In genomic region chr19:47146920-47147319, GRCh38 we compare ENCODE assay signal across 19 cellular contexts. TPM values are rescaled to one million over a fixed set of nuclear protein-coding genes. Genes with fewer than 3 reads are reported as not detected.
DNase-seq lines count a peak whose midpoint lies in the region; ATAC-seq and TF ChIP-seq lines count a peak whose summit lies in the region.
"Had no signal": no experiment of that assay in that cellular context is flagged by ENCODE, and none has a peak within 500 bp of the region (broad histone marks: within the 10 kb centered on the region; RNA-seq: fewer than 3 reads in every experiment).

No MANE protein-coding gene starts in this region.

- no peak overlapping the region for H3K4me3 Mint-ChIP-seq in CD4-positive, alpha-beta T cell
- no peak overlapping the region for H3K4me3 Mint-ChIP-seq in Caco-2 (ENCODE audit: unreplicated experiment)
- H3K4me3 Mint-ChIP-seq in activated T-helper 1 cell treated with anti-CD3 and anti-CD28 coated beads, Interleukin-12 subunit alpha, Interleukin-12 subunit beta, Interleukin-2, Interleukin-4 antibody, amounts not matched to agents 30 ng/mL and 10 ng/mL and 1 ng/mL, durations not matched to agents 14 hours and 24 hours and 36 hours, result no peak overlapping the region
- H3K4me3 Mint-ChIP-seq in naive thymus-derived CD4-positive, alpha-beta T cell, result peak overlapping the region; percentile 12 to 82 (median 63)

- no peaks in the 10 kb centered on the region for H3K27me3 ChIP-seq in CD4-positive, alpha-beta T cell (ENCODE audit: control insufficient read depth, insufficient read depth, low read length)
- no peaks in the 10 kb centered on the region for H3K27me3 ChIP-seq in Caco-2 (replicated peaks; ENCODE audit: control insufficient read depth, insufficient read depth, low read length)
- H3K27me3 ChIP-seq in naive thymus-derived CD4-positive, alpha-beta T cell (ENCODE audit: control insufficient read depth in 2 of 2, insufficient read depth in 2 of 2, low read length in 2 of 2), result no peaks in the 10 kb centered on the region
- H3K27me3 ChIP-seq in A673 (replicated peaks; ENCODE audit: insufficient read depth, low read depth, low read length, poor library complexity), result no peaks in the 10 kb centered on the region
- H3K27me3 ChIP-seq: right atrium auricular region, testis had no signal

- POLR2A ChIA-PET in CD4-positive, alpha-beta T cell (lab: Charles Lee), result interaction anchor here (0.6 to 2.3 kb wide), 6 partner anchors 11 to 128 kb away, joined by 4 to 35 read pairs (median 17); partner anchors contain the start of genes INAFM1, SAE1 and ZC3H4
- POLR2A ChIA-PET in Caco-2 (lab: Charles Lee), result no interaction called here
- POLR2A ChIA-PET in naive thymus-derived CD4-positive, alpha-beta T cell (lab: Charles Lee), result interaction anchor here (0.9 to 3.6 kb wide), 8 partner anchors 11 to 99 kb away, joined by 3 to 23 read pairs (median 14); partner anchors contain the start of genes SAE1 and ZC3H4
- POLR2A ChIA-PET in A673 (lab: Charles Lee; ENCODE audit: low non-redundant PET), result no interaction called here

- intact Hi-C loops in CD4-positive, alpha-beta T cell (cut with DNase I, micrococcal nuclease), result loop anchor here (1.0 to 5.0 kb wide), 4 partner anchors 16 to 245 kb away; partner anchors contain the start of gene SAE1 (in 1 of the 2)
- intact Hi-C loops in Caco-2 (cut with micrococcal nuclease; ENCODE audit: unreplicated experiment), result no loop called here
- intact Hi-C loops in activated T-helper 1 cell treated with anti-CD3 and anti-CD28 coated beads, Interleukin-12 subunit alpha, Interleukin-12 subunit beta, Interleukin-2, Interleukin-4 antibody, amounts not matched to agents 30 ng/mL and 10 ng/mL and 1 ng/mL, durations not matched to agents 14 hours and 24 hours and 36 hours (cut with micrococcal nuclease), result loop anchor here (2.0 kb wide), 1 partner anchor 16 kb away; the partner anchor contains the start of gene SAE1
- intact Hi-C loops in naive thymus-derived CD4-positive, alpha-beta T cell (cut with micrococcal nuclease), result loop anchor here (1.0 to 2.0 kb wide), 2 partner anchors 16 to 17 kb away; partner anchors contain the start of gene SAE1 (in 2 of the 2)
- intact Hi-C loops in A673 (cut with micrococcal nuclease; ENCODE audit: unreplicated experiment), result no loop called here

- H3K36me3 ChIP-seq in Caco-2 (ENCODE audit: control insufficient read depth, insufficient read depth, low read length) (peaks cover 6% of the 10 kb centered on the region), A673 (ENCODE audit: insufficient read depth, low read length, poor library complexity, severe bottlenecking) (peaks cover 78% of the 10 kb centered on the region)
- peaks cover 8 to 30% (median 11%) of the 10 kb centered on the region in 3 experiments for H3K36me3 ChIP-seq in naive thymus-derived CD4-positive, alpha-beta T cell (ENCODE audit: control insufficient read depth in 2 of 3, insufficient read depth in 3 of 3, low read length in 3 of 3)

- H3K4me1 ChIP-seq in Caco-2 (peaks cover 9% of the 10 kb centered on the region), A673 (ENCODE audit: insufficient read depth, low read length, poor library complexity, severe bottlenecking) (no peaks in the 10 kb centered on the region)
- peaks cover 21 to 57% of the 10 kb centered on the region in 2 donors for H3K4me1 ChIP-seq in naive thymus-derived CD4-positive, alpha-beta T cell (ENCODE audit: control insufficient read depth in 2 of 2, insufficient read depth in 2 of 2, low read length in 2 of 2)
- H3K4me1 ChIP-seq: right atrium auricular region, testis had no signal

- H3K36me3 Mint-ChIP-seq in CD4-positive, alpha-beta T cell (ENCODE audit: low read depth), result peaks cover 65% of the 10 kb centered on the region
- H3K36me3 Mint-ChIP-seq in Caco-2 (ENCODE audit: insufficient read depth, unreplicated experiment), result peaks cover 100% of the 10 kb centered on the region
- peaks cover 52% of the 10 kb centered on the region for H3K36me3 Mint-ChIP-seq in activated T-helper 1 cell treated with anti-CD3 and anti-CD28 coated beads, Interleukin-12 subunit alpha, Interleukin-12 subunit beta, Interleukin-2, Interleukin-4 antibody, amounts not matched to agents 30 ng/mL and 10 ng/mL and 1 ng/mL, durations not matched to agents 14 hours and 24 hours and 36 hours (ENCODE audit: low read depth)
- H3K36me3 Mint-ChIP-seq in naive thymus-derived CD4-positive, alpha-beta T cell, result peaks cover 3 to 49% (median 39%) of the 10 kb centered on the region in 5 donors

- no peak for ATAC-seq in CD4-positive, alpha-beta T cell (ENCODE audit: poor library complexity)
- ATAC-seq in naive thymus-derived CD4-positive, alpha-beta T cell, result no peak
- ATAC-seq: left ventricle myocardium superior, mucosa of descending colon had no signal

- peak overlapping the region; percentile 77 for H3K27ac Mint-ChIP-seq in CD4-positive, alpha-beta T cell
- peak overlapping the region; percentile 20 for H3K27ac Mint-ChIP-seq in Caco-2 (ENCODE audit: unreplicated experiment)
- H3K27ac Mint-ChIP-seq in activated T-helper 1 cell treated with anti-CD3 and anti-CD28 coated beads, Interleukin-12 subunit alpha, Interleukin-12 subunit beta, Interleukin-2, Interleukin-4 antibody, amounts not matched to agents 30 ng/mL and 10 ng/mL and 1 ng/mL, durations not matched to agents 14 hours and 24 hours and 36 hours, result peak overlapping the region; percentile 80
- peak overlapping the region; percentile 75 to 96 (median 90) for H3K27ac Mint-ChIP-seq in naive thymus-derived CD4-positive, alpha-beta T cell

- H3K9me3 Mint-ChIP-seq in CD4-positive, alpha-beta T cell, result no peaks in the 10 kb centered on the region
- no peaks in the 10 kb centered on the region for H3K9me3 Mint-ChIP-seq in Caco-2 (ENCODE audit: unreplicated experiment)
- H3K9me3 Mint-ChIP-seq in activated T-helper 1 cell treated with anti-CD3 and anti-CD28 coated beads, Interleukin-12 subunit alpha, Interleukin-12 subunit beta, Interleukin-2, Interleukin-4 antibody, amounts not matched to agents 30 ng/mL and 10 ng/mL and 1 ng/mL, durations not matched to agents 14 hours and 24 hours and 36 hours, result no peaks in the 10 kb centered on the region
- H3K9me3 Mint-ChIP-seq in naive thymus-derived CD4-positive, alpha-beta T cell, result peaks cover 0 to 5% (median 0%) of the 10 kb centered on the region in 11 donors

- H3K4me1 Mint-ChIP-seq in CD4-positive, alpha-beta T cell (ENCODE audit: low read depth), result peaks cover 55% of the 10 kb centered on the region
- H3K4me1 Mint-ChIP-seq in Caco-2 (ENCODE audit: low read depth, unreplicated experiment), result peaks cover 16% of the 10 kb centered on the region
- peaks cover 54% of the 10 kb centered on the region for H3K4me1 Mint-ChIP-seq in activated T-helper 1 cell treated with anti-CD3 and anti-CD28 coated beads, Interleukin-12 subunit alpha, Interleukin-12 subunit beta, Interleukin-2, Interleukin-4 antibody, amounts not matched to agents 30 ng/mL and 10 ng/mL and 1 ng/mL, durations not matched to agents 14 hours and 24 hours and 36 hours (ENCODE audit: low read depth)
- H3K4me1 Mint-ChIP-seq in naive thymus-derived CD4-positive, alpha-beta T cell, result peaks cover 30 to 89% (median 66%) of the 10 kb centered on the region in 7 donors

- H3K9me3 ChIP-seq in CD4-positive, alpha-beta T cell (ENCODE audit: control insufficient read depth, low read length), result no peaks in the 10 kb centered on the region
- H3K9me3 ChIP-seq in Caco-2 (no peaks in the 10 kb centered on the region), A673 (ENCODE audit: low read depth, low read length, poor library complexity, severe bottlenecking) (no peaks in the 10 kb centered on the region)
- H3K9me3 ChIP-seq in naive thymus-derived CD4-positive, alpha-beta T cell (ENCODE audit: control insufficient read depth in 2 of 3, low read length in 3 of 3), result no peaks in the 10 kb centered on the region
- H3K9me3 ChIP-seq: mucosa of descending colon, right atrium auricular region, testis had no signal

- no peak for DNase-seq in CD4-positive, alpha-beta T cell
- DNase-seq in Caco-2 (no peak), GOT3 (lab: John Stamatoyannopoulos, UW) (no peak), A673 (ENCODE audit: low spot score) (no peak), NCI-H1048 (lab: John Stamatoyannopoulos, UW) (no peak)
- DNase-seq in activated T-helper 1 cell treated with anti-CD3 and anti-CD28 coated beads, Interleukin-12 subunit alpha, Interleukin-12 subunit beta, Interleukin-2, Interleukin-4 antibody, amounts not matched to agents 30 ng/mL and 10 ng/mL and 1 ng/mL, durations not matched to agents 14 hours and 24 hours and 36 hours (ENCODE audit: low spot score), result no peak
- DNase-seq in naive thymus-derived CD4-positive, alpha-beta T cell, result no peak
- DNase-seq: activated gamma-delta T cell treated with Interleukin-2 at 50 U/mL for 16 hours, Calu3, EL, Kasumi-1, left ventricle myocardium superior, mucosa of descending colon, NCI-H1105 treated with DMSO at 0.1 percent for 48 hours, NCI-H526, nucleus accumbens, testis had no signal

- no peaks in the 10 kb centered on the region for H3K27me3 Mint-ChIP-seq in CD4-positive, alpha-beta T cell
- H3K27me3 Mint-ChIP-seq in Caco-2 (ENCODE audit: insufficient read depth, unreplicated experiment), result no peaks in the 10 kb centered on the region
- H3K27me3 Mint-ChIP-seq in activated T-helper 1 cell treated with anti-CD3 and anti-CD28 coated beads, Interleukin-12 subunit alpha, Interleukin-12 subunit beta, Interleukin-2, Interleukin-4 antibody, amounts not matched to agents 30 ng/mL and 10 ng/mL and 1 ng/mL, durations not matched to agents 14 hours and 24 hours and 36 hours (ENCODE audit: insufficient read depth), result no peaks in the 10 kb centered on the region
- no peaks in the 10 kb centered on the region for H3K27me3 Mint-ChIP-seq in naive thymus-derived CD4-positive, alpha-beta T cell

- CTCF ChIA-PET in CD4-positive, alpha-beta T cell (lab: Charles Lee), result interaction anchor here (0.6 to 6.0 kb wide), 8 partner anchors 10 to 100 kb away, joined by 3 to 67 read pairs (median 6); partner anchors contain the start of gene SAE1
- CTCF ChIA-PET in Caco-2 (lab: Charles Lee), result interaction anchor here (0.6 kb wide), 1 partner anchor 729 kb away, joined by 4 read pairs; no protein-coding TSS in a partner anchor
- CTCF ChIA-PET in naive thymus-derived CD4-positive, alpha-beta T cell (lab: Charles Lee), result interaction anchor here (0.7 to 10.7 kb wide), 8 partner anchors 11 to 527 kb away, joined by 3 to 175 read pairs (median 12); partner anchors contain the start of gene SAE1
- CTCF ChIA-PET in A673 (lab: Charles Lee), result no interaction called here

- TF ChIP-seq CTCF in CD4-positive, alpha-beta T cell (IDR thresholded peaks at IDR 0.05), result no peak
- TF ChIP-seq CTCF in Caco-2 (IDR thresholded peaks at IDR 0.05; ENCODE audit: insufficient read depth in 1 of 2, low read depth in 1 of 2, low read length in 1 of 2, severe bottlenecking in 1 of 2, unreplicated experiment in 1 of 2) (no peak), A673 (conservative IDR thresholded peaks at IDR 0.05; ENCODE audit: low read depth, low read length) (no peak)

- peak overlapping the region; percentile 61 for H3K27ac ChIP-seq in CD4-positive, alpha-beta T cell (ENCODE audit: low read depth, low read length)
- peak overlapping the region; percentile 43 for H3K27ac ChIP-seq in naive thymus-derived CD4-positive, alpha-beta T cell (ENCODE audit: low read depth, low read length)
- H3K27ac ChIP-seq in A673 (ENCODE audit: low read depth, low read length, poor library complexity, severe bottlenecking), result no peak overlapping the region
- H3K27ac ChIP-seq: right atrium auricular region, RWPE1, testis had no signal

- BruUV-seq in Caco-2 (replicated peaks; lab: Mats Ljungman, UMichigan), result no TSS peak
- BruUV-seq in A673 (replicated peaks; lab: Mats Ljungman, UMichigan), result no TSS peak

- H3K4me3 ChIP-seq in Caco-2 (ENCODE audit: low read depth, low read length) (no peak overlapping the region), A673 (ENCODE audit: low read depth, low read length, poor library complexity, severe bottlenecking) (no peak overlapping the region)
- no peak overlapping the region for H3K4me3 ChIP-seq in naive thymus-derived CD4-positive, alpha-beta T cell (ENCODE audit: low read length)
- H3K4me3 ChIP-seq: mucosa of descending colon, right atrium auricular region, testis had no signal

RNA-seq across cellular contexts. Expression of gene SAE1, which starts 16.3 kb away (rescaled TPM):
- total RNA-seq in CD4-positive, alpha-beta T cell, result 10 to 100 TPM; 29.6 to 30.9 TPM
- total RNA-seq in Caco-2 (2022), result 238 and 251 TPM in 2 replicates
- 141 and 142 TPM in 2 replicates for total RNA-seq in activated T-helper 1 cell treated with anti-CD3 and anti-CD28 coated beads, Interleukin-12 subunit alpha, Interleukin-12 subunit beta, Interleukin-2, Interleukin-4 antibody, amounts not matched to agents 30 ng/mL and 10 ng/mL and 1 ng/mL, durations not matched to agents 14 hours and 24 hours and 36 hours
- 100 to 1,000 TPM in 1 of 5 experiments, 10 to 100 TPM in 4; 34.3 to 115 (median 46.4) TPM for total RNA-seq in naive thymus-derived CD4-positive, alpha-beta T cell
- polyA plus RNA-seq in naive thymus-derived CD4-positive, alpha-beta T cell, result 100 to 1,000 TPM; 145 to 181 TPM
- total RNA-seq in A673 (2021), result 302 and 314 TPM in 2 replicates

RNA-seq across cellular contexts. Expression of gene ZC3H4, which starts 33.3 kb away (rescaled TPM):
- total RNA-seq in CD4-positive, alpha-beta T cell, result 10 to 100 TPM; 39.4 to 43.7 TPM
- total RNA-seq in Caco-2 (2022) (70.3 and 77.7 TPM in 2 replicates), A673 (2021) (94.4 and 94.8 TPM in 2 replicates)
- total RNA-seq in activated T-helper 1 cell treated with anti-CD3 and anti-CD28 coated beads, Interleukin-12 subunit alpha, Interleukin-12 subunit beta, Interleukin-2, Interleukin-4 antibody, amounts not matched to agents 30 ng/mL and 10 ng/mL and 1 ng/mL, durations not matched to agents 14 hours and 24 hours and 36 hours, result 111 and 114 TPM in 2 replicates
- 100 to 1,000 TPM in 1 of 5 experiments, 10 to 100 TPM in 4; 53.6 to 123 (median 73.0) TPM for total RNA-seq in naive thymus-derived CD4-positive, alpha-beta T cell
- 1 to 10 TPM; 2.0 to 2.3 TPM for polyA plus RNA-seq in naive thymus-derived CD4-positive, alpha-beta T cell

Comparison
In these comparisons a context has a peak if more than half of its experiments do, and no peak if none do; other contexts are left out.
1. H3K27ac Mint-ChIP-seq: peak in every context shown above with its lines; median percentile 90 in naive thymus-derived CD4-positive, alpha-beta T cell; 80 in activated T-helper 1 cell treated with anti-CD3 and anti-CD28 coated beads, Interleukin-12 subunit alpha, Interleukin-12 subunit beta, Interleukin-2, Interleukin-4 antibody, amounts not matched to agents 30 ng/mL and 10 ng/mL and 1 ng/mL, durations not matched to agents 14 hours and 24 hours and 36 hours; 77 in CD4-positive, alpha-beta T cell; 20 in Caco-2.
2. H3K4me3 Mint-ChIP-seq: peak in naive thymus-derived CD4-positive, alpha-beta T cell (10 of 10); none in CD4-positive, alpha-beta T cell (single experiment), Caco-2 (single experiment) and activated T-helper 1 cell treated with anti-CD3 and anti-CD28 coated beads, Interleukin-12 subunit alpha, Interleukin-12 subunit beta, Interleukin-2, Interleukin-4 antibody, amounts not matched to agents 30 ng/mL and 10 ng/mL and 1 ng/mL, durations not matched to agents 14 hours and 24 hours and 36 hours (single experiment).
3. POLR2A ChIA-PET loops: an anchor here in CD4-positive, alpha-beta T cell (0.6 to 2.3 kb wide) and naive thymus-derived CD4-positive, alpha-beta T cell (0.9 to 3.6 kb wide); none called in Caco-2 and A673.
4. intact Hi-C loops: an anchor here in CD4-positive, alpha-beta T cell (1.0 to 5.0 kb wide), activated T-helper 1 cell treated with anti-CD3 and anti-CD28 coated beads, Interleukin-12 subunit alpha, Interleukin-12 subunit beta, Interleukin-2, Interleukin-4 antibody, amounts not matched to agents 30 ng/mL and 10 ng/mL and 1 ng/mL, durations not matched to agents 14 hours and 24 hours and 36 hours (2.0 kb wide) and naive thymus-derived CD4-positive, alpha-beta T cell (1.0 to 2.0 kb wide); none called in Caco-2 and A673.